Comparison of ENCODE assay signal across 8 cellular contexts in genomic region chr2:43059183-43059897, GRCh38.
A peak's percentile ranks its signal among the peaks of the same experiment; 100 is the strongest.
DNase-seq lines count a peak whose midpoint lies in the region; ATAC-seq, FAIRE-seq and TF ChIP-seq lines count a peak whose summit lies in the region.

No MANE protein-coding gene starts in this region.

- in situ Hi-C loops in GM13977 (cut with MboI; ENCODE audit: low pct_unique_long_range_greater_than_20kb, low sequenced_read_pairs, unreplicated experiment) = no loop called here

- FAIRE-seq in RCC 7860 (lab: Jason Lieb, UNC) = peak; percentile 87

- no peak overlapping the region for H3K4me3 ChIP-seq in retinal pigment epithelial cell (ENCODE audit: low read length)

- TF ChIP-seq CTCF in GM13977 (IDR thresholded peaks at IDR 0.05; ENCODE audit: extremely low read depth, insufficient read depth, missing control alignments) = no peak
- no peak for TF ChIP-seq CTCF in retinal pigment epithelial cell (conservative IDR thresholded peaks at IDR 0.05; ENCODE audit: low read depth, low read length)

- DNase-seq in GM13977 (ENCODE audit: low spot score) (peak; percentile 59), RCC 7860 (ENCODE audit: low spot score) (peak; percentile 89), globus pallidus (ENCODE audit: low spot score) (peak; percentile 92), retinal pigment epithelial cell (ENCODE audit: low read depth) (peak; percentile 78), DMS114 treated with DMSO at 0.1 percent for 48 hours (lab: John Stamatoyannopoulos, UW; ENCODE audit: unreplicated experiment) (no peak)
- DNase-seq in activated gamma-delta T cell treated with anti-CD3 and anti-CD28 coated beads, Interleukin-2, amount 50 U/mL, for 16 hours (ENCODE audit: low read depth) = peak; percentile 35

- ATAC-seq in HG03196 (IDR thresholded peaks at IDR 0.05; ENCODE audit: unreplicated experiment) (peak; percentile 58), HG03565 (IDR thresholded peaks at IDR 0.05; ENCODE audit: unreplicated experiment) (no peak)
